24 cellular contexts compared by ENCODE assay signal in the genomic region with DNA sequence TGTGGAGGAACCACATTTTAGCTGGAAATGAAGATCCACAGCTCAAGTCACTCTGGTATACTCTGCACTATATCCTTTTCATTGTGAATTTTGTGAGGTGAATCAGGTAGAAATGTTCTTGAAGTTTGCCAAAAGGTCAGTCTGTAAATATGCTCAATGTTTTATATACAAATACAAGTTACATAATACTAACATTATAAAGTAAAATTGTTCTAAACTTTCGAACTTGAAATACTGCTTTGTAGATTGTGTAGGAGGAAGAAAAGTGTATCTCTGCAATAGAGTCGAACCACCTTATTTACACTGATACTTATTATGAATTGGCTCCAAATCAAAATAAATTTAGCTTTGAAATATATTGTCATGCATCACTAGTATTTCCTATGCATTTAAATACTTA.
"Had no signal": no experiment of that assay in that cellular context is flagged by ENCODE, and none has a peak within 500 bp of the region (broad histone marks: within the 10 kb centered on the region; RNA-seq: fewer than 3 reads in every experiment).

No MANE protein-coding gene starts in this region.

- H3K9me3 Mint-ChIP-seq: naive thymus-derived CD4-positive, alpha-beta T cell; natural killer cell treated with Interleukin-12 subunit alpha and Interleukin-12 subunit beta and Interleukin-15 and Interleukin-18, amount 100 ng/mL, for 72 hours; stimulated activated effector memory CD8-positive, alpha-beta T cell treated with anti-CD3 and anti-CD28 coated beads, Interleukin-12 subunit alpha, Interleukin-12 subunit beta, amount 100 ng/mL, for 72 hours; stimulated activated naive CD8-positive, alpha-beta T cell treated with anti-CD3 and anti-CD28 coated beads, Interleukin-15, Interleukin-2, amounts not matched to agents 100 ng/mL and 50 ng/mL, for 24 hours had no signal

- H3K4me3 Mint-ChIP-seq: naive thymus-derived CD4-positive, alpha-beta T cell; natural killer cell treated with Interleukin-12 subunit alpha and Interleukin-12 subunit beta and Interleukin-15 and Interleukin-18, amount 100 ng/mL, for 72 hours; stimulated activated effector memory CD8-positive, alpha-beta T cell treated with anti-CD3 and anti-CD28 coated beads, Interleukin-12 subunit alpha, Interleukin-12 subunit beta, amount 100 ng/mL, for 72 hours; stimulated activated naive CD8-positive, alpha-beta T cell treated with anti-CD3 and anti-CD28 coated beads, Interleukin-15, Interleukin-2, amounts not matched to agents 100 ng/mL and 50 ng/mL, for 24 hours had no signal

- H3K4me3 ChIP-seq: left ventricle myocardium inferior, lung, mucosa of descending colon, ovary, spleen, suprapubic skin, thoracic aorta, tibial artery, upper lobe of right lung had no signal

- ATAC-seq: mucosa of descending colon; naive thymus-derived CD4-positive, alpha-beta T cell; natural killer cell treated with Interleukin-12 subunit alpha and Interleukin-12 subunit beta and Interleukin-15 and Interleukin-18, amount 100 ng/mL, for 72 hours; right cardiac atrium; sciatic nerve; stimulated activated effector memory CD8-positive, alpha-beta T cell treated with anti-CD3 and anti-CD28 coated beads, Interleukin-12 subunit alpha, Interleukin-12 subunit beta, amount 100 ng/mL, for 72 hours; upper lobe of right lung had no signal

- H3K27ac ChIP-seq: left ventricle myocardium inferior, ovary, spleen, suprapubic skin, thoracic aorta, tibial artery, upper lobe of right lung had no signal

- H3K27me3 ChIP-seq: ovary, spleen, suprapubic skin, tibial artery, upper lobe of right lung had no signal

- DNase-seq: islet precursor cell; left ventricle myocardium inferior; mesendoderm; midbrain; mucosa of descending colon; naive thymus-derived CD4-positive, alpha-beta T cell; ovary; retina; right cardiac atrium; small intestine; spleen; stimulated activated CD4-positive, alpha-beta T cell treated with anti-CD3 and anti-CD28 coated beads, Interleukin-4, amount 100 ng/mL, for 24 hours; stimulated activated naive CD4-positive, alpha-beta T cell; tibial artery; trophoblast cell; upper lobe of right lung had no signal

- H3K9me3 ChIP-seq: left ventricle myocardium inferior, mucosa of descending colon, ovary, spleen, suprapubic skin, thoracic aorta, tibial artery, upper lobe of right lung had no signal

- H3K36me3 ChIP-seq: ovary, thoracic aorta had no signal

- H3K27ac Mint-ChIP-seq: naive thymus-derived CD4-positive, alpha-beta T cell; natural killer cell treated with Interleukin-12 subunit alpha and Interleukin-12 subunit beta and Interleukin-15 and Interleukin-18, amount 100 ng/mL, for 72 hours; progenitor cell of endocrine pancreas; stimulated activated effector memory CD8-positive, alpha-beta T cell treated with anti-CD3 and anti-CD28 coated beads, Interleukin-12 subunit alpha, Interleukin-12 subunit beta, amount 100 ng/mL, for 72 hours; stimulated activated naive CD8-positive, alpha-beta T cell treated with anti-CD3 and anti-CD28 coated beads, Interleukin-15, Interleukin-2, amounts not matched to agents 100 ng/mL and 50 ng/mL, for 24 hours had no signal

- H3K27me3 Mint-ChIP-seq: naive thymus-derived CD4-positive, alpha-beta T cell; natural killer cell treated with Interleukin-12 subunit alpha and Interleukin-12 subunit beta and Interleukin-15 and Interleukin-18, amount 100 ng/mL, for 72 hours; progenitor cell of endocrine pancreas; stimulated activated naive CD8-positive, alpha-beta T cell treated with anti-CD3 and anti-CD28 coated beads, Interleukin-15, Interleukin-2, amounts not matched to agents 100 ng/mL and 50 ng/mL, for 24 hours had no signal
